In genomic region chr1:18011703-18012102, GRCh38 we compare ENCODE assay signal across 9 cellular contexts.
"Had no signal": no experiment of that assay in that cellular context is flagged by ENCODE, and none has a peak within 500 bp of the region (broad histone marks: within the 10 kb centered on the region; RNA-seq: fewer than 3 reads in every experiment).

No MANE protein-coding gene starts in this region.

- H3K4me2 ChIP-seq: GM23338 had no signal

- DNase-seq: GOT3, H7, H9, HCEC 1CT, HFFc6 had no signal

- H3K9ac ChIP-seq: GM23248 had no signal

- H3K9me3 ChIP-seq: HAP-1 had no signal

- H3K27ac ChIP-seq: GM23248 had no signal

- H3K4me3 ChIP-seq: GM23248, GM23338, HAP-1 had no signal

- ATAC-seq: GM23338, HCT116 had no signal

- H3K4me1 ChIP-seq: HAP-1 had no signal

- H2AFZ ChIP-seq: GM23248, GM23338 had no signal

- H3K36me3 ChIP-seq: HAP-1 had no signal
